22 cellular contexts compared by ENCODE assay signal in genomic region chr2:20092226-20092900, GRCh38. TPM values are rescaled to one million over a fixed set of nuclear protein-coding genes. Genes with fewer than 3 reads are reported as not detected.
A peak's percentile ranks its signal among the peaks of the same experiment; 100 is the strongest.
DNase-seq lines count a peak whose midpoint lies in the region; ATAC-seq and TF ChIP-seq lines count a peak whose summit lies in the region.
"Had no signal": no experiment of that assay in that cellular context is flagged by ENCODE, and none has a peak within 500 bp of the region (broad histone marks: within the 10 kb centered on the region; RNA-seq: fewer than 3 reads in every experiment).

No MANE protein-coding gene starts in this region.

- no peak for ATAC-seq in GM23338
- no peak for ATAC-seq in HG03439 (IDR thresholded peaks at IDR 0.05; ENCODE audit: unreplicated experiment)
- ATAC-seq: WTC11 had no signal

- H2BK120ac ChIP-seq in mesenchymal stem cell (ENCODE audit: low read depth, low read length) (peak overlapping the region; percentile 65), H9 (ENCODE audit: low read depth, low read length, poor library complexity, severe bottlenecking) (no peak overlapping the region)

- TF ChIP-seq CTCF in GM23338 (conservative IDR thresholded peaks at IDR 0.05; ENCODE audit: low read depth in 2 of 2) (no peak), WI38 (IDR thresholded peaks at IDR 0.05; ENCODE audit: low read depth, low read length) (no peak), H9 (conservative IDR thresholded peaks at IDR 0.05) (no peak)

- no peaks in the 10 kb centered on the region for H3K23me2 ChIP-seq in H9 (ENCODE audit: insufficient read length, low read depth, low read length, poor library complexity, severe bottlenecking)

- peak overlapping the region; percentile 81 to 96 for H2BK12ac ChIP-seq in mesenchymal stem cell (ENCODE audit: low read length in 2 of 2)
- H2BK12ac ChIP-seq in H9 (ENCODE audit: insufficient read length, low read depth, low read length), result no peak overlapping the region

- no peaks in the 10 kb centered on the region for H3K79me2 ChIP-seq in GM23338 (replicated peaks; ENCODE audit: insufficient read depth)
- no peaks in the 10 kb centered on the region for H3K79me2 ChIP-seq in H9 (ENCODE audit: insufficient read depth, low read length)

- H3K36me3 Mint-ChIP-seq in GM23338 (ENCODE audit: low read depth) (no peaks in the 10 kb centered on the region), H9 (ENCODE audit: insufficient read depth in 1 of 3, low read depth in 3 of 3) (no peaks in the 10 kb centered on the region)
- H3K36me3 Mint-ChIP-seq: activated CD4-positive, alpha-beta memory T cell treated with anti-CD3 and anti-CD28 coated beads for 36 hours; immature natural killer cell; WTC11 had no signal

- H3K4me3 ChIP-seq in GM23338 (no peak overlapping the region), WI38 (ENCODE audit: low read depth, low read length) (peak overlapping the region; percentile 16), mesenchymal stem cell (ENCODE audit: insufficient read depth in 1 of 2, low read depth in 1 of 2, low read length in 2 of 2) (peak overlapping the region in 1 of 2 experiments; percentile 63), skin epidermis (no peak overlapping the region)
- H3K4me3 ChIP-seq: lower lobe of right lung, pancreas had no signal

- H3K4me1 ChIP-seq in GM23338 (ENCODE audit: insufficient read depth) (peaks cover 7% of the 10 kb centered on the region), mesenchymal stem cell (ENCODE audit: control insufficient read depth, insufficient read depth, low read depth, low read length) (peaks cover 30% of the 10 kb centered on the region), H9 (ENCODE audit: insufficient read depth, low read length) (no peaks in the 10 kb centered on the region; the same call in 1 of the 2 replicates)
- H3K4me1 ChIP-seq: lower lobe of right lung, pancreas had no signal

- H3K79me1 ChIP-seq in mesenchymal stem cell (replicated peaks; ENCODE audit: low read length, poor library complexity, severe bottlenecking) (peaks cover 5% of the 10 kb centered on the region), H9 (ENCODE audit: insufficient read depth, low read depth, low read length, poor library complexity, severe bottlenecking) (no peaks in the 10 kb centered on the region)

- peak overlapping the region; percentile 83 for H2BK15ac ChIP-seq in mesenchymal stem cell (ENCODE audit: low read depth, poor library complexity, severe bottlenecking)
- no peak overlapping the region for H2BK15ac ChIP-seq in H9 (ENCODE audit: low read depth, low read length)

- no peak overlapping the region for H3K27ac ChIP-seq in GM23338 (ENCODE audit: low read depth)
- peak overlapping the region; percentile 94 for H3K27ac ChIP-seq in mesenchymal stem cell (ENCODE audit: low read length, poor library complexity, severe bottlenecking)
- peak overlapping the region in 15 of 21 experiments; percentile 9 to 69 (median 34) for H3K27ac ChIP-seq in skin epidermis
- no peak overlapping the region for H3K27ac ChIP-seq in H9 (ENCODE audit: insufficient read length, low read depth, low read length)
- H3K27ac ChIP-seq: pancreas had no signal

- WGBS in mesenchymal stem cell, result 95% methylated on average over 15 of the region's 15 CpGs
- WGBS in H9 (ENCODE audit: extremely low coverage, insufficient read length, low lambda C conversion rate), result no CpG with 5 or more reads among the region's 15 CpGs

- peak overlapping the region in 1 of 2 experiments; percentile 47 for H3K23ac ChIP-seq in mesenchymal stem cell (ENCODE audit: low read length in 2 of 2)
- no peak overlapping the region for H3K23ac ChIP-seq in H9 (ENCODE audit: insufficient read length, low read depth, low read length)

- H3K56ac ChIP-seq in H9 (ENCODE audit: insufficient read length, low read depth, low read length), result no peak overlapping the region

- H3K27me3 ChIP-seq in GM23338 (ENCODE audit: insufficient read depth) (no peaks in the 10 kb centered on the region), mesenchymal stem cell (ENCODE audit: control insufficient read depth in 1 of 2, insufficient read depth in 1 of 2, low read length in 2 of 2) (no peaks in the 10 kb centered on the region), H9 (ENCODE audit: insufficient read depth, low read length) (no peaks in the 10 kb centered on the region)
- H3K27me3 ChIP-seq: pancreas had no signal

- H3K9me3 Mint-ChIP-seq in GM23338 (no peaks in the 10 kb centered on the region; the same call in 2 of the 3 replicates), H9 (no peaks in the 10 kb centered on the region)
- H3K9me3 Mint-ChIP-seq: activated CD4-positive, alpha-beta memory T cell treated with anti-CD3 and anti-CD28 coated beads for 36 hours; immature natural killer cell had no signal

- DNase-seq in GM23338 (ENCODE audit: low spot score), result no peak
- no peak for DNase-seq in mesenchymal stem cell
- no peak for DNase-seq in H9
- no peak for DNase-seq in NCI-H1048 (lab: John Stamatoyannopoulos, UW)
- DNase-seq in A172 (ENCODE audit: low spot score), result no peak
- DNase-seq: activated CD4-positive, alpha-beta memory T cell treated with anti-CD3 and anti-CD28 coated beads for 36 hours; activated naive CD4-positive, alpha-beta T cell; activated T-cell treated with anti-CD3 and anti-CD28 coated beads for 4 hours; AML-193; effector CD8-positive, alpha-beta T cell; immature natural killer cell; Karpas-422; lower lobe of right lung; NCI-H526; pancreas; SIG-M5; stimulated activated CD8-positive, alpha-beta memory T cell treated with anti-CD3 and anti-CD28 coated beads, Interleukin-4, amount 100 ng/mL, for 48 hours had no signal

- no peak overlapping the region for H2BK20ac ChIP-seq in H9 (ENCODE audit: low read depth, low read length, poor library complexity, severe bottlenecking)

- peak overlapping the region; percentile 79 for H4K8ac ChIP-seq in mesenchymal stem cell (ENCODE audit: low read length)
- H4K8ac ChIP-seq in H9 (replicated peaks; ENCODE audit: insufficient read length, low read depth, low read length), result no peak overlapping the region

- H3K9me2 ChIP-seq in GM23338 (ENCODE audit: insufficient read depth), result no peaks in the 10 kb centered on the region

- H4K5ac ChIP-seq in H9 (ENCODE audit: insufficient read length, low read depth, low read length), result no peak overlapping the region

- peak overlapping the region; percentile 80 for H4K91ac ChIP-seq in mesenchymal stem cell (ENCODE audit: low read length)
- no peak overlapping the region for H4K91ac ChIP-seq in H9 (ENCODE audit: insufficient read length, low read depth, low read length)

- H3K36me3 ChIP-seq in GM23338 (ENCODE audit: insufficient read depth) (no peaks in the 10 kb centered on the region), mesenchymal stem cell (ENCODE audit: control insufficient read depth in 1 of 2, insufficient read depth in 2 of 2, low read depth in 1 of 2, low read length in 2 of 2) (no peaks in the 10 kb centered on the region)
- H3K36me3 ChIP-seq: heart right ventricle, lower lobe of right lung, pancreas had no signal

- H3K4me3 Mint-ChIP-seq in GM23338, result no peak overlapping the region
- H3K4me3 Mint-ChIP-seq in H9, result no peak overlapping the region
- H3K4me3 Mint-ChIP-seq: activated CD4-positive, alpha-beta memory T cell treated with anti-CD3 and anti-CD28 coated beads for 36 hours; immature natural killer cell; WTC11 had no signal

- peak overlapping the region; percentile 85 for H3K9ac ChIP-seq in mesenchymal stem cell (ENCODE audit: low read length)
- H3K9ac ChIP-seq in H9 (ENCODE audit: extremely low read depth, insufficient read length, low read length), result no peak overlapping the region

- H3F3A ChIP-seq in GM23338 (replicated peaks; ENCODE audit: low read depth), result no peaks in the 10 kb centered on the region

- H3K14ac ChIP-seq in mesenchymal stem cell (ENCODE audit: low read length in 2 of 2), result peak overlapping the region in 1 of 2 experiments; percentile 51
- H3K14ac ChIP-seq in H9 (ENCODE audit: insufficient read depth, low read length), result no peak overlapping the region

- peak overlapping the region; percentile 17 to 54 for H3K4ac ChIP-seq in mesenchymal stem cell (ENCODE audit: low read depth in 1 of 2, low read length in 2 of 2)
- no peak overlapping the region for H3K4ac ChIP-seq in H9 (ENCODE audit: low read depth, low read length)

- H3K27ac Mint-ChIP-seq in GM23338 (no peak overlapping the region), H9 (no peak overlapping the region)
- H3K27ac Mint-ChIP-seq: activated CD4-positive, alpha-beta memory T cell treated with anti-CD3 and anti-CD28 coated beads for 36 hours; immature natural killer cell; WTC11 had no signal

- H2BK5ac ChIP-seq in mesenchymal stem cell (ENCODE audit: low read depth, low read length, poor library complexity, severe bottlenecking) (peak overlapping the region; percentile 69), H9 (ENCODE audit: insufficient read length, low read length) (no peak overlapping the region)

- H4K20me1 ChIP-seq in GM23338 (replicated peaks; ENCODE audit: insufficient read depth) (no peaks in the 10 kb centered on the region), H9 (ENCODE audit: control insufficient read depth, insufficient read depth, insufficient read length) (no peaks in the 10 kb centered on the region)

- H3K9me3 ChIP-seq in mesenchymal stem cell (ENCODE audit: control insufficient read depth, low read length) (no peaks in the 10 kb centered on the region), H9 (ENCODE audit: control insufficient read depth, low read depth, low read length) (no peaks in the 10 kb centered on the region)
- H3K9me3 ChIP-seq: heart right ventricle, lower lobe of right lung, pancreas had no signal

- H3K18ac ChIP-seq in mesenchymal stem cell (ENCODE audit: low read depth in 1 of 2, low read length in 2 of 2), result peak overlapping the region; percentile 73 to 75
- no peak overlapping the region for H3K18ac ChIP-seq in H9 (ENCODE audit: insufficient read length, low read depth, low read length)

- H2AK5ac ChIP-seq in mesenchymal stem cell (ENCODE audit: low read length, severe bottlenecking), result peak overlapping the region; percentile 28
- H2AK5ac ChIP-seq in H9 (ENCODE audit: insufficient read length, low read length), result no peak overlapping the region

- H2AFZ ChIP-seq in GM23338 (0 out of 2 replicates have a peak overlapping the region, but pooled peaks have one; percentile 91), mesenchymal stem cell (ENCODE audit: low read depth, low read length) (no peak overlapping the region), H9 (ENCODE audit: low read length) (no peak overlapping the region)

- H3K27me3 Mint-ChIP-seq in GM23338 (ENCODE audit: insufficient read depth, low read depth, poor library complexity) (peaks cover 8% of the 10 kb centered on the region), H9 (ENCODE audit: low read depth) (peaks cover 6% of the 10 kb centered on the region)

- H3K4me1 Mint-ChIP-seq in GM23338 (peaks cover 19% of the 10 kb centered on the region), H9 (peaks cover 19 to 30% of the 10 kb centered on the region in 2 experiments)
- H3K4me1 Mint-ChIP-seq: immature natural killer cell had no signal

- H3K4me2 ChIP-seq in GM23338, result no peak overlapping the region
- H3K4me2 ChIP-seq in mesenchymal stem cell (ENCODE audit: low read length, poor library complexity, severe bottlenecking), result no peak overlapping the region
- no peak overlapping the region for H3K4me2 ChIP-seq in H9 (ENCODE audit: insufficient read depth, insufficient read length, low read length)

- H3T11ph ChIP-seq in H9 (ENCODE audit: low read length), result no peak overlapping the region

RNA-seq across cellular contexts. Expression of gene LAPTM4A, which starts 40.9 kb away (rescaled TPM):
- 123 and 157 TPM in 2 replicates for total RNA-seq in GM23338 (2014; rRNA removed; shearing (Covaris generic))
- 199 and 214 TPM in 2 replicates for polyA plus RNA-seq in GM23338 (2016; fragmentation: Nextera tagmentation; extraction: Ambion mirVana)
- 425 TPM for polyA plus RNA-seq in mesenchymal stem cell (2013, experiment 1 of 2)
- 455 TPM for polyA plus RNA-seq in mesenchymal stem cell (2013, experiment 2 of 2)
- total RNA-seq in H9 (2021), result 131 and 136 TPM in 2 replicates
- total RNA-seq in A172 (2014; rRNA removed; shearing (Covaris generic)), result 488 and 537 TPM in 2 replicates

Comparison
In these comparisons a context has a peak if more than half of its experiments do, and no peak if none do; other contexts are left out.
1. H3K27ac ChIP-seq: peak in mesenchymal stem cell (single experiment) and skin epidermis (15 of 21); none in GM23338 (single experiment) and H9 (single experiment).